Comparison of ENCODE assay signal across 23 cellular contexts in the genomic region with DNA sequence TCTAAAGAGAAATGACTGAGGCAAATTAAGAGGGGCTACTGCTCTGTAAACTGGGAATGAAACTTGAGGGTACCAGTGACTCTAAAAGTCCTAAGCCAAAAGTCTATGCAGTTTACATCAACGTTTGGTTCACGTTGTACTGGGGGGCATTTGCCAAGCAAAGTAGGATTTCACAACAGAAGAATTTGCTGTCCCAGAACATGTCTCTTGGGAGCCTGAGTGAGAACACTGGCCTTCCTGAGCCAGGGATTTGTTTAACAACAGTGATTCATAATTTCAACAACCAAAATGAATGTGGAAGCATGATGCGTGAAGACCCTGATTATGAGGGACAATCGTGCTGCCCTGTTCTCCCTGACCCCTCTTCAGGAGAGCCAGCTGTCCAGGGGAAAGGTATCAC.
DNase-seq lines count a peak whose midpoint lies in the region; ATAC-seq, FAIRE-seq and TF ChIP-seq lines count a peak whose summit lies in the region.
"Had no signal": no experiment of that assay in that cellular context is flagged by ENCODE, and none has a peak within 500 bp of the region (broad histone marks: within the 10 kb centered on the region; RNA-seq: fewer than 3 reads in every experiment).

No MANE protein-coding gene starts in this region.

- H3K27ac Mint-ChIP-seq in CD8-positive, alpha-beta T cell, result no peak overlapping the region
- H3K27ac Mint-ChIP-seq in endodermal cell, result no peak overlapping the region
- H3K27ac Mint-ChIP-seq: activated naive CD8-positive, alpha-beta T cell treated with anti-CD3 and anti-CD28 coated beads, Interleukin-2, amount 50 U/mL, for 24 hours; CD4-positive, alpha-beta memory T cell; stimulated activated effector memory CD8-positive, alpha-beta T cell treated with anti-CD3 and anti-CD28 coated beads, Interleukin-12 subunit alpha, Interleukin-12 subunit beta, amount 100 ng/mL, for 72 hours had no signal

- no peak overlapping the region for H3K4ac ChIP-seq in H1 (replicated peaks; ENCODE audit: insufficient read length, low read depth, low read length)

- no peaks in the 10 kb centered on the region for H3K4me1 Mint-ChIP-seq in CD8-positive, alpha-beta T cell (ENCODE audit: low read depth)
- H3K4me1 Mint-ChIP-seq in endodermal cell, result peaks cover 20% of the 10 kb centered on the region
- H3K4me1 Mint-ChIP-seq: activated naive CD8-positive, alpha-beta T cell treated with anti-CD3 and anti-CD28 coated beads, Interleukin-2, amount 50 U/mL, for 24 hours; CD4-positive, alpha-beta memory T cell; stimulated activated effector memory CD8-positive, alpha-beta T cell treated with anti-CD3 and anti-CD28 coated beads, Interleukin-12 subunit alpha, Interleukin-12 subunit beta, amount 100 ng/mL, for 72 hours had no signal

- no peak overlapping the region for H2BK120ac ChIP-seq in H1 (replicated peaks; ENCODE audit: low read depth, low read length)

- no peak overlapping the region for H2BK15ac ChIP-seq in H1 (ENCODE audit: low read length)

- TF ChIP-seq EP300 in H1 (IDR thresholded peaks at IDR 0.05; ENCODE audit: borderline replicate concordance in 1 of 2, low read depth in 2 of 2, low read length in 2 of 2), result no peak

- H3K9me3 Mint-ChIP-seq in CD8-positive, alpha-beta T cell, result peaks cover 8% of the 10 kb centered on the region
- peaks cover 16% of the 10 kb centered on the region for H3K9me3 Mint-ChIP-seq in endodermal cell

- H3K4me3 Mint-ChIP-seq in CD8-positive, alpha-beta T cell, result no peak overlapping the region
- H3K4me3 Mint-ChIP-seq in endodermal cell, result no peak overlapping the region
- H3K4me3 Mint-ChIP-seq: activated naive CD8-positive, alpha-beta T cell treated with anti-CD3 and anti-CD28 coated beads, Interleukin-2, amount 50 U/mL, for 24 hours; CD4-positive, alpha-beta memory T cell; H9; stimulated activated effector memory CD8-positive, alpha-beta T cell treated with anti-CD3 and anti-CD28 coated beads, Interleukin-12 subunit alpha, Interleukin-12 subunit beta, amount 100 ng/mL, for 72 hours had no signal

- H3K36me3 ChIP-seq in SJCRH30 (no peaks in the 10 kb centered on the region), H1 (ENCODE audit: control insufficient read depth in 2 of 4, insufficient read depth in 4 of 4, low read length in 3 of 4) (no peaks in the 10 kb centered on the region), skeletal muscle satellite cell (ENCODE audit: insufficient read depth, low read length) (no peaks in the 10 kb centered on the region), endodermal cell (ENCODE audit: control insufficient read depth, insufficient read depth, low read length) (no peaks in the 10 kb centered on the region)
- no peaks in the 10 kb centered on the region for H3K36me3 ChIP-seq in CD8-positive, alpha-beta T cell (ENCODE audit: insufficient read depth, low read length)
- H3K36me3 ChIP-seq: cardiac muscle cell, thyroid gland had no signal

- H3K18ac ChIP-seq in H1 (ENCODE audit: extremely low read depth, low read length), result no peak overlapping the region

- H3K14ac ChIP-seq in H1 (ENCODE audit: insufficient read length), result no peak overlapping the region

- TF ChIP-seq RAD21 in H1 (IDR thresholded peaks at IDR 0.05 in 1 of 2, conservative IDR thresholded peaks at IDR 0.05 in 1 of 2; ENCODE audit: low read depth in 2 of 2, low read length in 2 of 2), result no peak

- WGBS in H1 (ENCODE audit: extremely low coverage in 1 of 2, insufficient coverage in 1 of 2, insufficient read length in 1 of 2, insufficient replicate concordance in 2 of 2, low coverage in 1 of 2, low lambda C conversion rate in 2 of 2, missing lambda C conversion rate in 1 of 2), 2 experiments, result 91% methylated on average over 4 of the region's 4 CpGs; no CpG with 5 or more reads in 1 of the 2 experiments
- 90 to 100% methylated on average over 2 to 4 of the region's 4 CpGs for WGBS in endodermal cell (ENCODE audit: insufficient coverage in 1 of 2, insufficient read length in 1 of 2), 2 experiments

- no peaks in the 10 kb centered on the region for H3K79me2 ChIP-seq in H1 (ENCODE audit: control insufficient read depth in 1 of 2, insufficient read depth in 2 of 2, low read length in 2 of 2)

- no peak overlapping the region for H4K8ac ChIP-seq in H1 (ENCODE audit: extremely low read depth, insufficient read depth, low read length)

- H3K9me3 ChIP-seq in SJCRH30 (replicated peaks), result no peaks in the 10 kb centered on the region
- H3K9me3 ChIP-seq in H1 (ENCODE audit: insufficient read depth in 2 of 2, low read depth in 1 of 2, low read length in 1 of 2), result no peaks in the 10 kb centered on the region
- H3K9me3 ChIP-seq in skeletal muscle satellite cell (replicated peaks; ENCODE audit: low read length), result no peaks in the 10 kb centered on the region
- H3K9me3 ChIP-seq in CD8-positive, alpha-beta T cell (ENCODE audit: low read length), result no peaks in the 10 kb centered on the region
- peaks cover 16% of the 10 kb centered on the region for H3K9me3 ChIP-seq in endodermal cell (ENCODE audit: control insufficient read depth, low read length)
- H3K9me3 ChIP-seq: mucosa of descending colon, thyroid gland had no signal

- DNase-seq in SJCRH30, result peak; percentile 5 to 27
- no peak for DNase-seq in H1 (ENCODE audit: low read depth in 1 of 2, low spot score in 2 of 2)
- no peak for DNase-seq in left ventricle myocardium superior
- no peak for DNase-seq in CD8-positive, alpha-beta T cell
- no peak for DNase-seq in NCI-H2029 (lab: John Stamatoyannopoulos, UW)
- DNase-seq in endodermal cell, result no peak
- DNase-seq: activated CD4-positive, alpha-beta T cell treated with anti-CD3 and anti-CD28 coated beads, Interleukin-2, amount 50 U/mL, for 4 hours; activated gamma-delta T cell; activated naive CD8-positive, alpha-beta T cell treated with anti-CD3 and anti-CD28 coated beads, Interleukin-2, amount 50 U/mL, for 24 hours; CD4-positive, alpha-beta memory T cell; DMS153; mucosa of descending colon; NCI-H1694; stimulated activated CD4-positive, alpha-beta T cell treated with anti-CD3 and anti-CD28 coated beads, Interleukin-2, amount 100 ng/mL, for 24 hours; thyroid gland had no signal

- H3K23ac ChIP-seq in H1 (ENCODE audit: insufficient read length), result no peak overlapping the region

- H3K79me1 ChIP-seq in H1 (ENCODE audit: low read depth, low read length), result no peaks in the 10 kb centered on the region

- no peak overlapping the region for H3K27ac ChIP-seq in SJCRH30
- no peak overlapping the region for H3K27ac ChIP-seq in H1 (ENCODE audit: low read depth, low read length)
- H3K27ac ChIP-seq in CD8-positive, alpha-beta T cell (ENCODE audit: low read depth, low read length), result no peak overlapping the region
- H3K27ac ChIP-seq in endodermal cell (ENCODE audit: low read depth, low read length), result no peak overlapping the region
- H3K27ac ChIP-seq: cardiac muscle cell, epithelial cell of prostate had no signal

- no peak overlapping the region for H3K56ac ChIP-seq in H1 (replicated peaks; ENCODE audit: insufficient read length, low read depth, low read length)

- no peaks in the 10 kb centered on the region for H3K23me2 ChIP-seq in H1 (ENCODE audit: low read depth, low read length)

- H3K4me2 ChIP-seq in H1 (ENCODE audit: insufficient read depth in 1 of 2, low read depth in 2 of 2, low read length in 2 of 2), result peak overlapping the region in 1 of 2 experiments; percentile 49; a peak in 1 of 4 replicates
- peak overlapping the region; percentile 27 for H3K4me2 ChIP-seq in skeletal muscle satellite cell (ENCODE audit: low read length)

- FAIRE-seq in H1 (lab: Jason Lieb, UNC), result no peak
- FAIRE-seq: G401.6 had no signal

- no peak overlapping the region for H2AFZ ChIP-seq in H1 (ENCODE audit: low read length)

- no peak overlapping the region for H3K4me3 ChIP-seq in SJCRH30
- H3K4me3 ChIP-seq in H1 (ENCODE audit: extremely low read depth in 1 of 4, insufficient read depth in 2 of 4, low read depth in 3 of 4, low read length in 4 of 4), result no peak overlapping the region
- H3K4me3 ChIP-seq in skeletal muscle satellite cell (ENCODE audit: low read length), result no peak overlapping the region
- H3K4me3 ChIP-seq in CD8-positive, alpha-beta T cell (ENCODE audit: low read depth, low read length), result no peak overlapping the region
- no peak overlapping the region for H3K4me3 ChIP-seq in endodermal cell (ENCODE audit: low read length)
- H3K4me3 ChIP-seq: cardiac muscle cell, mucosa of descending colon, skin epidermis, thyroid gland had no signal

- H2BK20ac ChIP-seq in H1 (ENCODE audit: low read length), result no peak overlapping the region

- H4K91ac ChIP-seq in H1 (replicated peaks; ENCODE audit: insufficient read length, low read length), result no peak overlapping the region

- H3K9ac ChIP-seq in H1 (replicated peaks in 1 of 4; ENCODE audit: extremely low read depth in 1 of 4, low read depth in 3 of 4, low read length in 3 of 4), result no peak overlapping the region
- no peak overlapping the region for H3K9ac ChIP-seq in skeletal muscle satellite cell (ENCODE audit: low read depth, low read length)
- no peak overlapping the region for H3K9ac ChIP-seq in endodermal cell (ENCODE audit: extremely low read depth, low read length, poor library complexity, severe bottlenecking)

- ATAC-seq in left ventricle myocardium superior, result peak; percentile 88
- ATAC-seq in HG03175 (IDR thresholded peaks at IDR 0.05; ENCODE audit: unreplicated experiment), result no peak
- no peak for ATAC-seq in CD8-positive, alpha-beta T cell
- ATAC-seq: activated naive CD8-positive, alpha-beta T cell treated with anti-CD3 and anti-CD28 coated beads, Interleukin-2, amount 50 U/mL, for 24 hours; mucosa of descending colon; stimulated activated effector memory CD8-positive, alpha-beta T cell treated with anti-CD3 and anti-CD28 coated beads, Interleukin-12 subunit alpha, Interleukin-12 subunit beta, amount 100 ng/mL, for 72 hours had no signal

- no peaks in the 10 kb centered on the region for H3K27me3 Mint-ChIP-seq in CD8-positive, alpha-beta T cell (ENCODE audit: low read depth)
- H3K27me3 Mint-ChIP-seq in endodermal cell (ENCODE audit: insufficient read depth), result peaks cover 11% of the 10 kb centered on the region
- H3K27me3 Mint-ChIP-seq: activated naive CD8-positive, alpha-beta T cell treated with anti-CD3 and anti-CD28 coated beads, Interleukin-2, amount 50 U/mL, for 24 hours; CD4-positive, alpha-beta memory T cell had no signal

- H3K36me3 Mint-ChIP-seq in CD8-positive, alpha-beta T cell, result no peaks in the 10 kb centered on the region
- H3K36me3 Mint-ChIP-seq in endodermal cell (ENCODE audit: low read depth), result no peaks in the 10 kb centered on the region
- H3K36me3 Mint-ChIP-seq: CD4-positive, alpha-beta memory T cell; stimulated activated effector memory CD8-positive, alpha-beta T cell treated with anti-CD3 and anti-CD28 coated beads, Interleukin-12 subunit alpha, Interleukin-12 subunit beta, amount 100 ng/mL, for 72 hours had no signal

- H2AK5ac ChIP-seq in H1 (ENCODE audit: low read depth, low read length), result peak overlapping the region; percentile 89

- H4K5ac ChIP-seq in H1 (ENCODE audit: insufficient read length, low read depth, low read length), result no peak overlapping the region

- no peak for TF ChIP-seq POLR2A in H1 (IDR thresholded peaks at IDR 0.05; ENCODE audit: control extremely low read depth in 1 of 2, low read depth in 2 of 2, low read length in 2 of 2)

- intact Hi-C loops in left ventricle myocardium superior (cut with micrococcal nuclease), result no loop called here
- intact Hi-C loops in CD8-positive, alpha-beta T cell (cut with DNase I, micrococcal nuclease), result no loop called here

- POLR2A ChIA-PET in H1 (lab: Charles Lee; ENCODE audit: partially characterized antibody), result no interaction called here
- POLR2A ChIA-PET in CD8-positive, alpha-beta T cell (lab: Charles Lee), result no interaction called here

- CTCF ChIA-PET in H1 (lab: Charles Lee; ENCODE audit: partially characterized antibody), result interaction anchor here (1.2 kb wide), 1 partner anchor 483 kb away, joined by 3 read pairs; no protein-coding TSS in a partner anchor
- CTCF ChIA-PET in CD8-positive, alpha-beta T cell (lab: Charles Lee), result no interaction called here

- no peaks in the 10 kb centered on the region for H3K4me1 ChIP-seq in SJCRH30
- peaks cover 0 to 8% (median 4%) of the 10 kb centered on the region in 4 experiments; a peak in 2 of 7 replicates for H3K4me1 ChIP-seq in H1 (replicated peaks in 1 of 4; ENCODE audit: control insufficient read depth in 3 of 4, insufficient read depth in 4 of 4, low read length in 3 of 4)
- H3K4me1 ChIP-seq in skeletal muscle satellite cell (ENCODE audit: control insufficient read depth, insufficient read depth, low read length), result peaks cover 27% of the 10 kb centered on the region
- no peaks in the 10 kb centered on the region for H3K4me1 ChIP-seq in CD8-positive, alpha-beta T cell (ENCODE audit: insufficient read depth, low read length)
- H3K4me1 ChIP-seq in endodermal cell (ENCODE audit: control insufficient read depth, insufficient read depth, low read length), result peaks cover 6% of the 10 kb centered on the region

- H2BK5ac ChIP-seq in H1 (ENCODE audit: low read depth, low read length), result 0 out of 2 replicates have a peak overlapping the region, but pooled peaks have one; percentile 50

- H3K27me3 ChIP-seq in SJCRH30 (no peaks in the 10 kb centered on the region), H1 (replicated peaks in 1 of 4; ENCODE audit: control insufficient read depth in 3 of 4, extremely low read depth in 1 of 4, insufficient read depth in 3 of 4, low read length in 3 of 4) (no peaks in the 10 kb centered on the region), skeletal muscle satellite cell (ENCODE audit: control insufficient read depth, insufficient read depth, low read length) (no peaks in the 10 kb centered on the region), endodermal cell (ENCODE audit: control insufficient read depth, insufficient read depth, low read length, poor library complexity, severe bottlenecking) (no peaks in the 10 kb centered on the region)
- H3K27me3 ChIP-seq in CD8-positive, alpha-beta T cell (ENCODE audit: insufficient read depth, low read length), result no peaks in the 10 kb centered on the region
- H3K27me3 ChIP-seq: cardiac muscle cell, thyroid gland had no signal

- H2BK12ac ChIP-seq in H1 (ENCODE audit: low read depth, low read length), result no peak overlapping the region

- TF ChIP-seq CTCF in H1 (IDR thresholded peaks at IDR 0.05; ENCODE audit: control extremely low read depth in 1 of 3, insufficient read depth in 1 of 3, low read depth in 1 of 3, low read length in 3 of 3), result no peak
- no peak for TF ChIP-seq CTCF in CD8-positive, alpha-beta T cell (IDR thresholded peaks at IDR 0.05)
- TF ChIP-seq CTCF in endodermal cell (conservative IDR thresholded peaks at IDR 0.05), result no peak

- H4K20me1 ChIP-seq in H1 (replicated peaks in 1 of 2; ENCODE audit: control insufficient read depth in 1 of 2, insufficient read depth in 2 of 2, low read length in 2 of 2), result no peaks in the 10 kb centered on the region

Comparison
In these comparisons a context has a peak if more than half of its experiments do, and no peak if none do; other contexts are left out.
1. DNase-seq: peak in SJCRH30 (2 of 2); none in H1 (0 of 2), left ventricle myocardium superior (single experiment), CD8-positive, alpha-beta T cell (0 of 7), NCI-H2029 (single experiment) and endodermal cell (single experiment).